8 cellular contexts compared by ENCODE assay signal in the genomic region with DNA sequence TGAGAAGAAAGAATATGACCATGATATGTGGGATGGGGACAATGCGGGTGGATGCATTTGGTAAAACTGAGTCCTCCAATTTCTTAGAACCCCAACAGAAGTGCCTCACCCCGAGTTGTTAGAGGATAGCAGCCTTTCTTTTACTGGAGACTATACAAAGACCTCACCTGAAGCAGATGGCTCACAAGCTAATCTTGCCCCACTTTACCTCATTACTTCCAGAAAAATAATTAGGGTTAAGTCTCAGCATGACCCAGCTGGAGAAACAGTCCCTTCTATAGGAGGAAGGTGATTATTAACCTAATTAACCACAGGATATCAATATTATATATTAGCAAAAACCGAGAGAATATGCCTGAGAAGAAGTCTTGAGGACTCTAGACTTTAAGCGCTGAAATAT.
"Had no signal": no experiment of that assay in that cellular context is flagged by ENCODE, and none has a peak within 500 bp of the region (broad histone marks: within the 10 kb centered on the region; RNA-seq: fewer than 3 reads in every experiment).

No MANE protein-coding gene starts in this region.

- H3K4me1 ChIP-seq: HAP-1 had no signal

- H3K4me3 ChIP-seq: HAP-1, K562 had no signal

- H3K9me3 Mint-ChIP-seq: HFFc6 had no signal

- H3K36me3 ChIP-seq: HAP-1 had no signal

- H3K4me3 Mint-ChIP-seq: HFFc6 had no signal

- H3K27ac Mint-ChIP-seq: HFFc6 had no signal

- ATAC-seq: HCT116, K562 had no signal

- DNase-seq: GOT3, H7, HFFc6, IMR-90, KG1 had no signal
